11 cellular contexts compared by ENCODE assay signal in the genomic region with DNA sequence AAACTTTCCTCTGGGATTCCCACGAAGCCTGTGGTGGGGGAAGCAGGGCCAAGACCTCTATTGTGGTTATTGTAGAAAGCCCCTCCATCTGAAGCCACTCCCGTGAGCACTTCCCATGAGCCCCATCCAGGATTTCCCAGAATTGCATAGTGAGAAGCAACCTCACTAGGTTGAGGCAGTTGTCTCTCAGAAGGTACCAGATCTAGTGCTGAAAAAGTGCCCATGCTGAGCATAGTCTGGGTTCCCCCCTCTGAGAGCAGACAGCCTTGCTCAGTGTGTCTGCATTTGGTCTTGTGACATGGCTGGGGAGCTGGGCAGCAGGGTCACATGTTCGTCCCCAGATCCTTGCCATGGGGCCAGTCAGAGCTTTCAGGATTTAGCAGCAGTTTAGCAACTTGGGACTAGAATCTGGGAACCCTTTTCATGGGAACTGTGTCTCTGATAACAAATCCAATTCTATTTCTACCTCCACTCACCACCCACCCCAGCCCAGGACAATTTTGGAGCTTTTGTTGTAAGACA. TPM values are rescaled to one million over a fixed set of nuclear protein-coding genes. Genes with fewer than 3 reads are reported as not detected.
DNase-seq lines count a peak whose midpoint lies in the region; ATAC-seq and TF ChIP-seq lines count a peak whose summit lies in the region.
"Had no signal": no experiment of that assay in that cellular context is flagged by ENCODE, and none has a peak within 500 bp of the region (broad histone marks: within the 10 kb centered on the region; RNA-seq: fewer than 3 reads in every experiment).

No MANE protein-coding gene starts in this region.

- DNase-seq in MCF 10A (ENCODE audit: unreplicated experiment) (no peak), breast epithelium (ENCODE audit: low spot score in 2 of 2) (no peak), head of caudate nucleus (peak; percentile 30 to 92 (median 74)), osteocyte (ENCODE audit: extremely low spot score, unreplicated experiment) (peak; percentile 54), SK-N-DZ (ENCODE audit: low spot score) (no peak), erythroblast (lab: John Stamatoyannopoulos, UW) (no peak), mucosa of gallbladder (ENCODE audit: low spot score) (no peak)
- DNase-seq: Karpas-422, NCI-H2029, T-helper 2 cell had no signal

- no peaks in the 10 kb centered on the region for H3K9me3 ChIP-seq in breast epithelium

- no TSS peak for BruUV-seq in MCF 10A (replicated peaks; lab: Mats Ljungman, UMichigan)

- no peaks in the 10 kb centered on the region for H3K36me3 ChIP-seq in breast epithelium

- H3K27me3 Mint-ChIP-seq in MCF 10A (ENCODE audit: insufficient read depth, unreplicated experiment), result no peaks in the 10 kb centered on the region
- H3K27me3 Mint-ChIP-seq in osteocyte (ENCODE audit: unreplicated experiment), result no peaks in the 10 kb centered on the region

- peak overlapping the region in 1 of 2 donors; percentile 28 for H3K27ac ChIP-seq in breast epithelium

- TF ChIP-seq CTCF in MCF 10A (IDR thresholded peaks at IDR 0.05; ENCODE audit: unreplicated experiment), result no peak
- TF ChIP-seq CTCF in breast epithelium (IDR thresholded peaks at IDR 0.05), result no peak
- no peak for TF ChIP-seq CTCF in osteocyte (IDR thresholded peaks at IDR 0.05)

- H3K4me3 Mint-ChIP-seq in MCF 10A (ENCODE audit: unreplicated experiment) (no peak overlapping the region), osteocyte (ENCODE audit: unreplicated experiment) (no peak overlapping the region)

- H3K4me1 ChIP-seq in breast epithelium, result no peaks in the 10 kb centered on the region

- no peak overlapping the region for H3K4me3 ChIP-seq in breast epithelium

- TF ChIP-seq POLR2A in breast epithelium (IDR thresholded peaks at IDR 0.05), result no peak
- TF ChIP-seq POLR2A in erythroblast (IDR thresholded peaks at IDR 0.05; ENCODE audit: low read length), result no peak

- intact Hi-C loops in MCF 10A (cut with micrococcal nuclease) (no loop called here), breast epithelium (cut with DNase I; ENCODE audit: low total_unique reads) (no loop called here), head of caudate nucleus (cut with DNase I) (loop anchor here (5.0 kb wide), 1 partner anchor 36 kb away; no protein-coding TSS in a partner anchor)

- CTCF ChIA-PET in MCF 10A (lab: Yijun Ruan, JAX), result interaction anchor here (1.1 to 19.0 kb wide), 2 partner anchors 123 to 241 kb away, joined by 3 to 354 read pairs; no protein-coding TSS in a partner anchor

- peaks cover 38% of the 10 kb centered on the region for H3K36me3 Mint-ChIP-seq in MCF 10A (ENCODE audit: insufficient read depth, unreplicated experiment)
- H3K36me3 Mint-ChIP-seq in osteocyte (ENCODE audit: unreplicated experiment), result peaks cover 34% of the 10 kb centered on the region

- POLR2A ChIA-PET in MCF 10A (lab: Yijun Ruan, JAX), result no interaction called here

- H3K27ac Mint-ChIP-seq in MCF 10A (ENCODE audit: low read depth, unreplicated experiment) (peak overlapping the region; percentile 46), osteocyte (ENCODE audit: unreplicated experiment) (no peak overlapping the region)

- ATAC-seq in HG03565 (IDR thresholded peaks at IDR 0.05; ENCODE audit: unreplicated experiment), result no peak

- H3K9me3 Mint-ChIP-seq in MCF 10A (ENCODE audit: unreplicated experiment) (no peaks in the 10 kb centered on the region), osteocyte (ENCODE audit: unreplicated experiment) (no peaks in the 10 kb centered on the region)

- no peaks in the 10 kb centered on the region for H3K27me3 ChIP-seq in breast epithelium

- H3K4me1 Mint-ChIP-seq in MCF 10A (ENCODE audit: insufficient read depth, unreplicated experiment) (peaks cover 14% of the 10 kb centered on the region), osteocyte (ENCODE audit: unreplicated experiment) (peaks cover 20% of the 10 kb centered on the region)

RNA-seq across cellular contexts. Expression of gene SLC9A8, which starts 38.7 kb away (rescaled TPM):
- total RNA-seq in MCF 10A (2022), result 14.6 and 16.5 TPM in 2 replicates
- 10 to 100 TPM; 11.8 to 13.5 (median 13.3) TPM for total RNA-seq in breast epithelium
- 9.7 and 10.9 TPM in 2 replicates for total RNA-seq in osteocyte
- 6.4 and 7.0 TPM in 2 replicates for polyA plus RNA-seq in SK-N-DZ (2014; cell fraction: cytosol; rRNA removed)
- polyA plus RNA-seq in SK-N-DZ (2014; cell fraction: nucleus; rRNA removed), result 14.4 and 19.5 TPM in 2 replicates
- total RNA-seq in mucosa of gallbladder, result 9.7 TPM

Comparison
In these comparisons a context has a peak if more than half of its experiments do, and no peak if none do; other contexts are left out.
1. DNase-seq: peak in head of caudate nucleus (42 of 42) and osteocyte (single experiment); none in MCF 10A (single experiment), breast epithelium (0 of 2), SK-N-DZ (single experiment), erythroblast (0 of 2) and mucosa of gallbladder (single experiment).